ENCODE assay signal across 16 cellular contexts in the genomic region with DNA sequence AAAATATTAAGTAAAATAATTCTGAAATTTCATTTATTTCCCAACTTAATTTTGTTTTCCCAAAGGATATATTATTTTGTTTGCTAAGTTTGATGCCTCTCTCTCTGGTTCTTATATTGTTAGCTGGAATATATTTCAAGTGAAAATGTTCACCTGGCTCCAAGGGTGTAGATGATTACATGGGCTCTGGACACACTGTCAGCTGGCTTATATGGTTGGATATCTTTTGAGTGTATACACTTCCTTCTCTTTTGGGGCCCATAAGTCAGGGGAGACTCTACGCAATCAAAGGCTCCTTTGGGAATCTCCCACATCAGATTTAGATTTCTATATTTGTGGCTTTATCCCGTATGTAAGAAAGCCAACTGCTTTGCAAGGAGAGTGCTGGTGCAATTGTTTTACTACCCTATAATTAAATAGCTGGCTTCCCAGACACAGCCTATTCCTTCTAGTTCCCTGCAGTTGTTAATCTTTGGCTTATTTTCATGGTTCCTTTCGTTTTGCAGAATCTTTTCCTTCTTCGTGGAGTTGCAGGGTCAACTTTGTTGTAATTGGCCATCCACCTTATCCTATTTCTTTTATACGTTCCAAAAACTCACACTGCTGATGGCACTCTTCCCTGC.
DNase-seq lines count a peak whose midpoint lies in the region; ATAC-seq and TF ChIP-seq lines count a peak whose summit lies in the region.
"Had no signal": no experiment of that assay in that cellular context is flagged by ENCODE, and none has a peak within 500 bp of the region (broad histone marks: within the 10 kb centered on the region; RNA-seq: fewer than 3 reads in every experiment).

No MANE protein-coding gene starts in this region.

- DNase-seq in NCI-H69 (lab: John Stamatoyannopoulos, UW) (peak; percentile 85), fibroblast of peridontal ligament (ENCODE audit: extremely low read depth) (peak; percentile 2), osteoblast (ENCODE audit: insufficient read length, low spot score, missing footprints) (no peak), SHP77 (lab: John Stamatoyannopoulos, UW) (no peak)
- DNase-seq: 8988T; ACHN; Calu3; CD4-positive, CD25-positive, alpha-beta regulatory T cell; DMS 273 treated with DMSO at 0.1 percent for 48 hours; DMS79; GOT3; H9 had no signal

- no peak for TF ChIP-seq POLR2A in gastroesophageal sphincter (IDR thresholded peaks at IDR 0.05)

- no peak for TF ChIP-seq EP300 in gastroesophageal sphincter (IDR thresholded peaks at IDR 0.05)

- H2AFZ ChIP-seq in ACC112 (ENCODE audit: low read length, unreplicated experiment) (peak overlapping the region; percentile 7), osteoblast (ENCODE audit: low read length) (peak overlapping the region; percentile 71)

- no peak for ATAC-seq in HG03139 (IDR thresholded peaks at IDR 0.05; ENCODE audit: unreplicated experiment)
- ATAC-seq in gastroesophageal sphincter = no peak

- H3K36me3 ChIP-seq in ACC112 (ENCODE audit: insufficient read depth, low read length) = no peaks in the 10 kb centered on the region
- H3K36me3 ChIP-seq in osteoblast (ENCODE audit: insufficient read depth, low read length) = no peaks in the 10 kb centered on the region
- no peaks in the 10 kb centered on the region for H3K36me3 ChIP-seq in gastroesophageal sphincter
- H3K36me3 ChIP-seq: BLaER1 treated with 17β-estradiol and CSF1 and Interleukin-3, amounts not matched to agents 10 nM and 100 nM had no signal

- H3K4me1 ChIP-seq in ACC112 (ENCODE audit: control insufficient read depth, insufficient read depth, low read length, unreplicated experiment) (no peaks in the 10 kb centered on the region), osteoblast (ENCODE audit: insufficient read depth, low read length) (peaks cover 6% of the 10 kb centered on the region), gastroesophageal sphincter (no peaks in the 10 kb centered on the region)
- H3K4me1 ChIP-seq: BLaER1 treated with 17β-estradiol and CSF1 and Interleukin-3, amounts not matched to agents 10 nM and 100 nM had no signal

- H3K27me3 ChIP-seq in ACC112 (ENCODE audit: insufficient read depth, low read length) (no peaks in the 10 kb centered on the region), osteoblast (ENCODE audit: insufficient read depth, low read length) (no peaks in the 10 kb centered on the region), gastroesophageal sphincter (no peaks in the 10 kb centered on the region)
- H3K27me3 ChIP-seq: BLaER1 treated with 17β-estradiol and CSF1 and Interleukin-3, amounts not matched to agents 10 nM and 100 nM had no signal

- H3K9me3 ChIP-seq in osteoblast (ENCODE audit: low read depth, low read length) (no peaks in the 10 kb centered on the region), gastroesophageal sphincter (no peaks in the 10 kb centered on the region)

- H3K4me2 ChIP-seq in osteoblast (ENCODE audit: insufficient read depth, low read length) = peak overlapping the region; percentile 46
- H3K4me2 ChIP-seq: BLaER1 treated with 17β-estradiol and CSF1 and Interleukin-3, amounts not matched to agents 10 nM and 100 nM had no signal

- H3K27ac ChIP-seq in ACC112 (ENCODE audit: low read depth, low read length) (no peak overlapping the region), osteoblast (ENCODE audit: low read depth, low read length) (no peak overlapping the region), gastroesophageal sphincter (no peak overlapping the region)
- H3K27ac ChIP-seq: BLaER1 treated with 17β-estradiol and CSF1 and Interleukin-3, amounts not matched to agents 10 nM and 100 nM had no signal

- no peak for TF ChIP-seq CTCF in osteoblast (IDR thresholded peaks at IDR 0.05; ENCODE audit: extremely low read depth, low read depth, low read length)
- TF ChIP-seq CTCF in gastroesophageal sphincter (IDR thresholded peaks at IDR 0.05) = no peak

- 62 to 64% methylated on average over 5 of the region's 5 CpGs for WGBS in gastroesophageal sphincter (ENCODE audit: low coverage in 1 of 2), 2 donors

- H3K4me3 ChIP-seq in ACC112 (ENCODE audit: low read depth, low read length) = no peak overlapping the region
- H3K4me3 ChIP-seq in osteoblast (ENCODE audit: insufficient read depth, low read length) = no peak overlapping the region
- H3K4me3 ChIP-seq in gastroesophageal sphincter = no peak overlapping the region
- H3K4me3 ChIP-seq: BLaER1 treated with 17β-estradiol and CSF1 and Interleukin-3, amounts not matched to agents 10 nM and 100 nM had no signal

- H4K20me1 ChIP-seq in osteoblast (ENCODE audit: insufficient read depth, low read length) = no peaks in the 10 kb centered on the region
- H4K20me1 ChIP-seq: BLaER1 treated with 17β-estradiol and CSF1 and Interleukin-3, amounts not matched to agents 10 nM and 100 nM had no signal

- H3K79me2 ChIP-seq in ACC112 (ENCODE audit: control insufficient read depth, insufficient read depth, low read length, unreplicated experiment) (no peaks in the 10 kb centered on the region), osteoblast (ENCODE audit: insufficient read depth, low read length) (no peaks in the 10 kb centered on the region)

Comparison
In these comparisons a context has a peak if more than half of its experiments do, and no peak if none do; other contexts are left out.
1. DNase-seq: peak in NCI-H69 (single experiment) and fibroblast of peridontal ligament (single experiment); none in osteoblast (single experiment) and SHP77 (0 of 2).